Comparison of ENCODE assay signal across 31 cellular contexts in genomic region chr12:112020947-112021457, GRCh38. TPM values are rescaled to one million over a fixed set of nuclear protein-coding genes. Genes with fewer than 3 reads are reported as not detected.
DNase-seq lines count a peak whose midpoint lies in the region; ATAC-seq and TF ChIP-seq lines count a peak whose summit lies in the region.
"Had no signal": no experiment of that assay in that cellular context is flagged by ENCODE, and none has a peak within 500 bp of the region (broad histone marks: within the 10 kb centered on the region; RNA-seq: fewer than 3 reads in every experiment).

No MANE protein-coding gene starts in this region.

- no peak overlapping the region for H3K27ac ChIP-seq in CD4-positive, alpha-beta memory T cell (ENCODE audit: low read depth, low read length)
- no peak overlapping the region for H3K27ac ChIP-seq in endodermal cell (ENCODE audit: low read depth, low read length)
- H3K27ac ChIP-seq: coronary artery, heart left ventricle, right atrium auricular region had no signal

- H3K9me3 ChIP-seq in CD4-positive, alpha-beta memory T cell (ENCODE audit: control insufficient read depth in 1 of 2, low read length in 2 of 2), result no peaks in the 10 kb centered on the region
- H3K9me3 ChIP-seq in T-helper 17 cell (ENCODE audit: control insufficient read depth, low read length, poor library complexity, severe bottlenecking), result no peaks in the 10 kb centered on the region
- peaks cover 3% of the 10 kb centered on the region for H3K9me3 ChIP-seq in endodermal cell (ENCODE audit: control insufficient read depth, low read length)
- H3K9me3 ChIP-seq: heart left ventricle, mucosa of descending colon, right atrium auricular region had no signal

- H3K9ac ChIP-seq in endodermal cell (ENCODE audit: extremely low read depth, low read length, poor library complexity, severe bottlenecking), result no peak overlapping the region
- H3K9ac ChIP-seq: parathyroid adenoma had no signal

- H3K4me1 ChIP-seq in CD4-positive, alpha-beta memory T cell (ENCODE audit: insufficient read depth, low read length), result peaks cover 48% of the 10 kb centered on the region
- no peaks in the 10 kb centered on the region for H3K4me1 ChIP-seq in endodermal cell (ENCODE audit: control insufficient read depth, insufficient read depth, low read length)
- H3K4me1 ChIP-seq: right atrium auricular region had no signal

- H3K27me3 ChIP-seq in CD4-positive, alpha-beta memory T cell (ENCODE audit: insufficient read depth, low read length), result no peaks in the 10 kb centered on the region
- no peaks in the 10 kb centered on the region for H3K27me3 ChIP-seq in endodermal cell (ENCODE audit: control insufficient read depth, insufficient read depth, low read length, poor library complexity, severe bottlenecking)
- H3K27me3 ChIP-seq: heart left ventricle, right atrium auricular region had no signal

- H3K27me3 Mint-ChIP-seq in activated T-cell treated with anti-CD3 and anti-CD28 coated beads, Interleukin-2, amount 50 U/mL, for 24 hours, result no peaks in the 10 kb centered on the region
- H3K27me3 Mint-ChIP-seq in activated T-cell treated with anti-CD3 and anti-CD28 coated beads, Interleukin-2, amount 50 U/mL, for 4 hours (ENCODE audit: low read depth), result peaks cover 1% of the 10 kb centered on the region
- H3K27me3 Mint-ChIP-seq in CD4-positive, alpha-beta memory T cell, result no peaks in the 10 kb centered on the region
- H3K27me3 Mint-ChIP-seq in T-helper 17 cell, result no peaks in the 10 kb centered on the region
- H3K27me3 Mint-ChIP-seq in endodermal cell (ENCODE audit: insufficient read depth), result no peaks in the 10 kb centered on the region
- H3K27me3 Mint-ChIP-seq: effector memory CD8-positive, alpha-beta T cell; type B pancreatic cell had no signal

- CTCF ChIA-PET in CD4-positive, alpha-beta memory T cell (lab: Charles Lee; ENCODE audit: partially characterized antibody), result interaction anchor here (0.9 to 3.4 kb wide), 4 partner anchors 7 to 76 kb away, joined by 3 to 17 read pairs (median 10); partner anchors contain the start of genes ERP29 and TMEM116

- H3K4me3 Mint-ChIP-seq in activated T-cell treated with anti-CD3 and anti-CD28 coated beads, Interleukin-2, amount 50 U/mL, for 24 hours, result no peak overlapping the region
- H3K4me3 Mint-ChIP-seq in activated T-cell treated with anti-CD3 and anti-CD28 coated beads, Interleukin-2, amount 50 U/mL, for 4 hours, result no peak overlapping the region
- no peak overlapping the region for H3K4me3 Mint-ChIP-seq in CD4-positive, alpha-beta memory T cell
- H3K4me3 Mint-ChIP-seq in T-helper 17 cell (peak overlapping the region; percentile 7), endodermal cell (no peak overlapping the region)
- H3K4me3 Mint-ChIP-seq: effector memory CD8-positive, alpha-beta T cell; type B pancreatic cell had no signal

- TF ChIP-seq CTCF in endodermal cell (conservative IDR thresholded peaks at IDR 0.05), result no peak

- peaks cover 3% of the 10 kb centered on the region for H3K9me3 Mint-ChIP-seq in activated T-cell treated with anti-CD3 and anti-CD28 coated beads, Interleukin-2, amount 50 U/mL, for 24 hours
- peaks cover 3% of the 10 kb centered on the region for H3K9me3 Mint-ChIP-seq in activated T-cell treated with anti-CD3 and anti-CD28 coated beads, Interleukin-2, amount 50 U/mL, for 4 hours
- peaks cover 0 to 2% (median 0%) of the 10 kb centered on the region in 8 donors for H3K9me3 Mint-ChIP-seq in CD4-positive, alpha-beta memory T cell
- peaks cover 2% of the 10 kb centered on the region for H3K9me3 Mint-ChIP-seq in endodermal cell
- H3K9me3 Mint-ChIP-seq: effector memory CD8-positive, alpha-beta T cell; neural crest cell had no signal

- peaks cover 55% of the 10 kb centered on the region for H3K36me3 ChIP-seq in CD4-positive, alpha-beta memory T cell (ENCODE audit: insufficient read depth, low read length)
- peaks cover 89% of the 10 kb centered on the region for H3K36me3 ChIP-seq in endodermal cell (ENCODE audit: control insufficient read depth, insufficient read depth, low read length)

- no peak for ATAC-seq in activated T-cell treated with anti-CD3 and anti-CD28 coated beads, Interleukin-2, amount 50 U/mL, for 4 hours
- no peak for ATAC-seq in T-helper 17 cell
- no peak for ATAC-seq in GM18519 (IDR thresholded peaks at IDR 0.05; ENCODE audit: low FRiP score, unreplicated experiment)
- no peak for ATAC-seq in HG03097 (IDR thresholded peaks at IDR 0.05; ENCODE audit: low FRiP score, unreplicated experiment)
- ATAC-seq: effector memory CD8-positive, alpha-beta T cell; esophagus mucosa; heart left ventricle; mucosa of descending colon had no signal

- H3K4me3 ChIP-seq in CD4-positive, alpha-beta memory T cell (ENCODE audit: low read length in 2 of 2), result no peak overlapping the region
- no peak overlapping the region for H3K4me3 ChIP-seq in endodermal cell (ENCODE audit: low read length)
- H3K4me3 ChIP-seq: coronary artery, heart left ventricle, mucosa of descending colon, right atrium auricular region had no signal

- POLR2A ChIA-PET in CD4-positive, alpha-beta memory T cell (lab: Charles Lee; ENCODE audit: partially characterized antibody), result interaction anchor here (0.5 to 1.6 kb wide), 5 partner anchors 8 to 104 kb away, joined by 3 to 7 read pairs (median 5); partner anchors contain the start of genes ERP29, TMEM116 and TRAFD1

- WGBS in endodermal cell (ENCODE audit: insufficient coverage in 1 of 2, insufficient read length in 1 of 2), 2 experiments, result 94 to 97% methylated on average over 6 to 8 of the region's 8 CpGs

- H3K27ac Mint-ChIP-seq in activated T-cell treated with anti-CD3 and anti-CD28 coated beads, Interleukin-2, amount 50 U/mL, for 24 hours, result peak overlapping the region; percentile 83
- peak overlapping the region; percentile 32 to 88 (median 61) for H3K27ac Mint-ChIP-seq in CD4-positive, alpha-beta memory T cell
- peak overlapping the region; percentile 85 for H3K27ac Mint-ChIP-seq in T-helper 17 cell
- H3K27ac Mint-ChIP-seq in endodermal cell, result no peak overlapping the region
- H3K27ac Mint-ChIP-seq: type B pancreatic cell had no signal

- intact Hi-C loops in CD4-positive, alpha-beta memory T cell (cut with micrococcal nuclease), result no loop called here

- DNase-seq in activated T-cell treated with anti-CD3 and anti-CD28 coated beads, Interleukin-2, amount 50 U/mL, for 24 hours, result no peak
- DNase-seq in activated T-cell treated with anti-CD3 and anti-CD28 coated beads, Interleukin-2, amount 50 U/mL, for 4 hours, result no peak
- DNase-seq in CD4-positive, alpha-beta memory T cell, result no peak
- DNase-seq in T-helper 17 cell (no peak), islet precursor cell (peak; percentile 49), endodermal cell (no peak)
- DNase-seq: activated gamma-delta T cell treated with Interleukin-2 at 50 U/mL for 16 hours; anterior cingulate cortex; Calu3; DND-41; effector memory CD8-positive, alpha-beta T cell; foreskin fibroblast; heart left ventricle; Karpas-422; kidney glomerular epithelial cell; mucosa of descending colon; MV-4-11; NCI-H1436 treated with DMSO at 0.1 percent for 48 hours; NCI-H2107; NCI-H446; NCI-H774; RPMI8226; T-helper 2 cell had no signal

- H3K4me1 Mint-ChIP-seq in activated T-cell treated with anti-CD3 and anti-CD28 coated beads, Interleukin-2, amount 50 U/mL, for 24 hours (ENCODE audit: low read depth), result peaks cover 64% of the 10 kb centered on the region
- peaks cover 47% of the 10 kb centered on the region for H3K4me1 Mint-ChIP-seq in activated T-cell treated with anti-CD3 and anti-CD28 coated beads, Interleukin-2, amount 50 U/mL, for 4 hours (ENCODE audit: low read depth)
- H3K4me1 Mint-ChIP-seq in CD4-positive, alpha-beta memory T cell, result peaks cover 36 to 57% (median 45%) of the 10 kb centered on the region in 4 donors
- H3K4me1 Mint-ChIP-seq in T-helper 17 cell, result peaks cover 44% of the 10 kb centered on the region
- H3K4me1 Mint-ChIP-seq in endodermal cell, result peaks cover 4% of the 10 kb centered on the region

- peaks cover 92% of the 10 kb centered on the region for H3K36me3 Mint-ChIP-seq in activated T-cell treated with anti-CD3 and anti-CD28 coated beads, Interleukin-2, amount 50 U/mL, for 24 hours (ENCODE audit: low read depth)
- peaks cover 45% of the 10 kb centered on the region for H3K36me3 Mint-ChIP-seq in activated T-cell treated with anti-CD3 and anti-CD28 coated beads, Interleukin-2, amount 50 U/mL, for 4 hours (ENCODE audit: insufficient read depth)
- H3K36me3 Mint-ChIP-seq in CD4-positive, alpha-beta memory T cell, result peaks cover 39 to 79% of the 10 kb centered on the region in 2 donors
- peaks cover 7% of the 10 kb centered on the region for H3K36me3 Mint-ChIP-seq in T-helper 17 cell (ENCODE audit: low read depth)
- H3K36me3 Mint-ChIP-seq in endodermal cell (ENCODE audit: low read depth), result peaks cover 70% of the 10 kb centered on the region

RNA-seq across cellular contexts. Expression of gene ERP29, which starts 7.8 kb away (rescaled TPM):
- 10 to 100 TPM; 60.5 to 78.5 (median 75.8) TPM for total RNA-seq in activated T-cell treated with anti-CD3 and anti-CD28 coated beads, Interleukin-2, amount 50 U/mL, for 4 hours
- total RNA-seq in CD4-positive, alpha-beta memory T cell, result 100 to 1,000 TPM; 183 to 184 TPM
- polyA plus RNA-seq in CD4-positive, alpha-beta memory T cell, result 100 to 1,000 TPM; 217 to 250 TPM
- 100 to 1,000 TPM; 104 to 124 TPM for total RNA-seq in T-helper 17 cell
- total RNA-seq in endodermal cell, result 100 to 1,000 TPM; 152 to 183 TPM
- 87.4 TPM for polyA plus RNA-seq in endodermal cell (2013, experiment 1 of 2)
- 77.3 TPM for polyA plus RNA-seq in endodermal cell (2013, experiment 2 of 2)

RNA-seq across cellular contexts. Expression of gene TMEM116, which starts 8.0 kb away (rescaled TPM):
- total RNA-seq in activated T-cell treated with anti-CD3 and anti-CD28 coated beads, Interleukin-2, amount 50 U/mL, for 4 hours, result 1 to 10 TPM; 3.6 to 5.8 (median 4.7) TPM
- 10 to 100 TPM; 47.3 to 50.6 TPM for total RNA-seq in CD4-positive, alpha-beta memory T cell
- 10 to 100 TPM; 32.3 to 37.1 TPM for polyA plus RNA-seq in CD4-positive, alpha-beta memory T cell
- total RNA-seq in T-helper 17 cell (10 to 100 TPM; 22.4 to 28.4 TPM), endodermal cell (10 to 100 TPM; 13.1 to 17.0 TPM)
- polyA plus RNA-seq in endodermal cell (2013, experiment 1 of 2), result 19.4 TPM
- polyA plus RNA-seq in endodermal cell (2013, experiment 2 of 2), result 13.7 TPM
